ENCODE assay signal across 33 cellular contexts in the genomic region with DNA sequence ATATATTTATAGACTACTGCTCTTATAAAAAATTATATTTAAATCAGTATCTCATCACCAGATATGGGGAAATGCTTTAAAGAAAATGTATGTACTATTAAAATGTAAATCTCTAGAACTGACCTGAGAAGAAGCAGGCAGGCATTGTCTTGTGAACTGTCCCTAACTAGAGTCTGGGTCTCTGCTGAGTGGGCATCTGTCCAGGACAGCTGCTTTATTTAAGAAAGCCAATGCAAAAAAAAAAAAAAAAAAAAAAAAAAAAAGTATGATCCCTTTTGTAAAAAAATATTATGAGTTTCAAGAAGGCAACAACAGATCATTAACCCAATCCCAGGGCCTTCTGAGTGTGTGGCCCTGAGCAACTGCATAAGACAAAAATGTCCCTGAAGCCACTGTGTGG.
"Had no signal": no experiment of that assay in that cellular context is flagged by ENCODE, and none has a peak within 500 bp of the region (broad histone marks: within the 10 kb centered on the region; RNA-seq: fewer than 3 reads in every experiment).

No MANE protein-coding gene starts in this region.

- H3K4me3 ChIP-seq: adrenal gland, body of pancreas, esophagus muscularis mucosa, gastroesophageal sphincter, heart left ventricle had no signal

- H3K27ac Mint-ChIP-seq: activated B cell treated with CpG ODN at 0.5 μM for 24 hours; activated CD8-positive, alpha-beta T cell treated with anti-CD3 and anti-CD28 coated beads for 36 hours; activated naive CD4-positive, alpha-beta T cell treated with anti-CD3 and anti-CD28 coated beads, Interleukin-2, amount 50 U/mL, for 24 hours; activated naive CD8-positive, alpha-beta T cell treated with anti-CD3 and anti-CD28 coated beads for 36 hours; activated naive CD8-positive, alpha-beta T cell treated with anti-CD3 and anti-CD28 coated beads, Interleukin-2, amount 50 U/mL, for 24 hours; activated T-helper 17 cell treated with anti-CD3 and anti-CD28 coated beads, Interleukin-2, amount 50 U/mL, for 72 hours; effector memory CD8-positive, alpha-beta T cell; T-helper 17 cell; T-helper 2 cell treated with Interferon-gamma antibody and Interleukin-4, amounts not matched to agents 5 μg/mL and 100 μg/mL, for 36 hours had no signal

- DNase-seq: activated B cell treated with CpG ODN at 0.5 μM for 24 hours; activated CD4-positive, alpha-beta T cell treated with anti-CD3 and anti-CD28 coated beads for 48 hours; activated CD4-positive, alpha-beta T cell treated with anti-CD3 and anti-CD28 coated beads, Interleukin-2, amount 50 U/mL, for 1 hour; activated CD4-positive, alpha-beta T cell treated with anti-CD3 and anti-CD28 coated beads, Interleukin-2, amount 50 U/mL, for 48 hours; activated CD8-positive, alpha-beta memory T cell treated with anti-CD3 and anti-CD28 coated beads for 24 hours; activated CD8-positive, alpha-beta T cell treated with anti-CD3 and anti-CD28 coated beads for 36 hours; activated effector memory CD4-positive, alpha-beta T cell treated with Interleukin-2 at 50 U/mL for 16 hours; activated gamma-delta T cell treated with Interleukin-2 at 50 U/mL for 16 hours; activated naive CD4-positive, alpha-beta T cell treated with Interleukin-2 at 50 U/mL for 16 hours; activated naive CD8-positive, alpha-beta T cell treated with anti-CD3 and anti-CD28 coated beads for 36 hours; activated naive CD8-positive, alpha-beta T cell treated with anti-CD3 and anti-CD28 coated beads, Interleukin-2, amount 50 U/mL, for 24 hours; activated T-cell treated with anti-CD3 and anti-CD28 coated beads, Interleukin-2, amount 50 U/mL, for 4 hours; adrenal gland; amygdala; aorta; body of pancreas; caudate nucleus; cortex of kidney; dermis blood vessel endothelial cell; effector CD4-positive, alpha-beta T cell; effector memory CD8-positive, alpha-beta T cell; erythroblast; foreskin keratinocyte; heart left ventricle; T-helper 17 cell; T1000; WERI-Rb-1 had no signal

- H3K36me3 ChIP-seq: adrenal gland, esophagus muscularis mucosa, gastroesophageal sphincter, heart left ventricle, WERI-Rb-1 had no signal

- H3K4me1 Mint-ChIP-seq: activated B cell treated with CpG ODN at 0.5 μM for 24 hours; activated naive CD4-positive, alpha-beta T cell treated with anti-CD3 and anti-CD28 coated beads, Interleukin-2, amount 50 U/mL, for 24 hours; activated naive CD8-positive, alpha-beta T cell treated with anti-CD3 and anti-CD28 coated beads for 36 hours; activated naive CD8-positive, alpha-beta T cell treated with anti-CD3 and anti-CD28 coated beads, Interleukin-2, amount 50 U/mL, for 24 hours; activated T-helper 17 cell treated with anti-CD3 and anti-CD28 coated beads, Interleukin-2, amount 50 U/mL, for 72 hours; T-helper 17 cell had no signal

- H3K4me1 ChIP-seq: adrenal gland, body of pancreas, esophagus muscularis mucosa, foreskin keratinocyte, gastroesophageal sphincter, heart left ventricle had no signal

- H3K27me3 ChIP-seq: adrenal gland, body of pancreas had no signal

- H3K9me3 Mint-ChIP-seq: activated B cell treated with CpG ODN at 0.5 μM for 24 hours; activated CD8-positive, alpha-beta T cell treated with anti-CD3 and anti-CD28 coated beads for 36 hours; activated naive CD4-positive, alpha-beta T cell treated with anti-CD3 and anti-CD28 coated beads, Interleukin-2, amount 50 U/mL, for 24 hours; activated naive CD8-positive, alpha-beta T cell treated with anti-CD3 and anti-CD28 coated beads for 36 hours; activated naive CD8-positive, alpha-beta T cell treated with anti-CD3 and anti-CD28 coated beads, Interleukin-2, amount 50 U/mL, for 24 hours; activated T-cell treated with anti-CD3 and anti-CD28 coated beads, Interleukin-2, amount 50 U/mL, for 4 hours; effector memory CD8-positive, alpha-beta T cell; T-helper 2 cell treated with Interferon-gamma antibody and Interleukin-4, amounts not matched to agents 5 μg/mL and 100 μg/mL, for 36 hours had no signal

- H3K36me3 Mint-ChIP-seq: activated naive CD4-positive, alpha-beta T cell treated with anti-CD3 and anti-CD28 coated beads, Interleukin-2, amount 50 U/mL, for 24 hours; activated naive CD8-positive, alpha-beta T cell treated with anti-CD3 and anti-CD28 coated beads for 36 hours had no signal

- H3K27ac ChIP-seq: adrenal gland, body of pancreas, esophagus muscularis mucosa, foreskin keratinocyte, gastroesophageal sphincter, heart left ventricle, WERI-Rb-1 had no signal

- H3K4me3 Mint-ChIP-seq: activated B cell treated with CpG ODN at 0.5 μM for 24 hours; activated CD8-positive, alpha-beta T cell treated with anti-CD3 and anti-CD28 coated beads for 36 hours; activated naive CD4-positive, alpha-beta T cell treated with anti-CD3 and anti-CD28 coated beads, Interleukin-2, amount 50 U/mL, for 24 hours; activated naive CD8-positive, alpha-beta T cell treated with anti-CD3 and anti-CD28 coated beads for 36 hours; activated naive CD8-positive, alpha-beta T cell treated with anti-CD3 and anti-CD28 coated beads, Interleukin-2, amount 50 U/mL, for 24 hours; activated T-cell treated with anti-CD3 and anti-CD28 coated beads, Interleukin-2, amount 50 U/mL, for 4 hours; activated T-helper 17 cell treated with anti-CD3 and anti-CD28 coated beads, Interleukin-2, amount 50 U/mL, for 72 hours; effector memory CD8-positive, alpha-beta T cell; T-helper 17 cell; T-helper 2 cell treated with Interferon-gamma antibody and Interleukin-4, amounts not matched to agents 5 μg/mL and 100 μg/mL, for 36 hours had no signal

- H3K27me3 Mint-ChIP-seq: effector memory CD8-positive, alpha-beta T cell had no signal

- ATAC-seq: activated CD4-positive, CD25-positive, alpha-beta regulatory T cell treated with anti-CD3 and anti-CD28 coated beads, Interleukin-2, amount 50 U/mL, for 24 hours; activated CD8-positive, alpha-beta T cell treated with anti-CD3 and anti-CD28 coated beads for 36 hours; activated naive CD8-positive, alpha-beta T cell treated with anti-CD3 and anti-CD28 coated beads, Interleukin-2, amount 50 U/mL, for 24 hours; activated T-cell treated with anti-CD3 and anti-CD28 coated beads, Interleukin-2, amount 50 U/mL, for 4 hours; activated T-helper 17 cell treated with anti-CD3 and anti-CD28 coated beads, Interleukin-2, amount 50 U/mL, for 72 hours; body of pancreas; effector memory CD8-positive, alpha-beta T cell; foreskin keratinocyte; gastroesophageal sphincter; heart left ventricle; T-helper 17 cell had no signal

- H3K9me3 ChIP-seq: adrenal gland, body of pancreas, esophagus muscularis mucosa, gastroesophageal sphincter, heart left ventricle had no signal
